1 cellular context compared by ENCODE assay signal in the genomic region with DNA sequence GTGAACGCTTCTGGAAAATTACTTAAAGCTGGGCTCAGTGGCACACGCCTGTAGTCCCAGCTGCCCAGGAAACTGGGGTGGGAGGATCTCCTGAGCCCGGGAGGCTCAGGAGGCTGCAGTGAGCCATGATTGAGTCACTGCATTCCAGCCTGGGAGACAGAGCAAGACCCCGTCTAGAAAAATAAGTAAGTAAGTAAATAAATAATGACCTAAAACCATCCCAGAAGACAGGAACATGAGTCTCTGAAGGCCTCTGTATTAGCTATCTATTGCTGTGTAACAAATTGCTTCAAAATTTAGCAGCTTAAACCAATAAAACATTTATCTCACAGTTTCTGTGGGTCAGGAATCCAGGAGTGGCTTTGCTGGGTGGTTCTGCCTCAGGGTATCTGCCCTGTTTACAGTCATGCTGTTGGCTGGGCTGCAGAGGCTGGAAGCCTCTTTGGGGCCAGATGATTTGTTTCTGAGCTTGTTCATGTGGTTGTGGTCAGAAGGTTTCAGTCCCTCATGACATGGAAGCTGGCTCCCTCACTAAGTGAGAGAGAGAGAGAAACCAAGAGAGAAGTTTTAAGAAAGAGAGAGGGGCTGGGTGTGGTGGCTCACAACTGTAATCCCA.
TF ChIP-seq lines count a peak whose summit lies in the region.

No MANE protein-coding gene starts in this region.

TF ChIP-seq in IMR-90, 13 proteins besides CTCF, POLR2A, EP300 and RAD21:
- TF ChIP-seq FOS (IDR thresholded peaks at IDR 0.05; ENCODE audit: low read depth, low read length): peak; percentile 58
- no peak for TF ChIP-seq RFX5 (IDR thresholded peaks at IDR 0.05; ENCODE audit: low read depth, low read length)
- TF ChIP-seq, protein P1, sequence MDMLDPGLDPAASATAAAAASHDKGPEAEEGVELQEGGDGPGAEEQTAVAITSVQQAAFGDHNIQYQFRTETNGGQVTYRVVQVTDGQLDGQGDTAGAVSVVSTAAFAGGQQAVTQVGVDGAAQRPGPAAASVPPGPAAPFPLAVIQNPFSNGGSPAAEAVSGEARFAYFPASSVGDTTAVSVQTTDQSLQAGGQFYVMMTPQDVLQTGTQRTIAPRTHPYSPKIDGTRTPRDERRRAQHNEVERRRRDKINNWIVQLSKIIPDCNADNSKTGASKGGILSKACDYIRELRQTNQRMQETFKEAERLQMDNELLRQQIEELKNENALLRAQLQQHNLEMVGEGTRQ (IDR thresholded peaks at IDR 0.05; ENCODE audit: low read depth, low read length): no peak
- TF ChIP-seq SMC3 (IDR thresholded peaks at IDR 0.05; ENCODE audit: low read depth, low read length): 0 out of 2 replicates have a peak, but pooled peaks have one; percentile 11
- no peak for TF ChIP-seq CHD1 (IDR thresholded peaks at IDR 0.05; ENCODE audit: low read depth, low read length)
- no peak for TF ChIP-seq NFE2L2 (IDR thresholded peaks at IDR 0.05; ENCODE audit: low read depth, low read length)
- TF ChIP-seq BHLHE40 (IDR thresholded peaks at IDR 0.05; ENCODE audit: low read depth, low read length): peak; percentile 44
- no peak for TF ChIP-seq ELK1 (IDR thresholded peaks at IDR 0.05; ENCODE audit: borderline replicate concordance, low read depth, low read length)
- TF ChIP-seq RCOR1 (IDR thresholded peaks at IDR 0.05; ENCODE audit: insufficient replicate concordance, low read length): peak; percentile 99
- no peak for TF ChIP-seq MXI1 (IDR thresholded peaks at IDR 0.05; ENCODE audit: borderline replicate concordance, low read depth, low read length)
- no peak for TF ChIP-seq MAFK (IDR thresholded peaks at IDR 0.05; ENCODE audit: low read depth, low read length)
- peak; percentile 30; the same call in 1 of the 2 replicates for TF ChIP-seq CEBPB (IDR thresholded peaks at IDR 0.05; ENCODE audit: low read depth, low read length)
- no peak for TF ChIP-seq MAZ (IDR thresholded peaks at IDR 0.05; ENCODE audit: borderline replicate concordance, low read depth, low read length)
TF ChIP-seq in IMR-90: peak in this region for 5.
